1 cellular context compared by ENCODE assay signal in the genomic region with DNA sequence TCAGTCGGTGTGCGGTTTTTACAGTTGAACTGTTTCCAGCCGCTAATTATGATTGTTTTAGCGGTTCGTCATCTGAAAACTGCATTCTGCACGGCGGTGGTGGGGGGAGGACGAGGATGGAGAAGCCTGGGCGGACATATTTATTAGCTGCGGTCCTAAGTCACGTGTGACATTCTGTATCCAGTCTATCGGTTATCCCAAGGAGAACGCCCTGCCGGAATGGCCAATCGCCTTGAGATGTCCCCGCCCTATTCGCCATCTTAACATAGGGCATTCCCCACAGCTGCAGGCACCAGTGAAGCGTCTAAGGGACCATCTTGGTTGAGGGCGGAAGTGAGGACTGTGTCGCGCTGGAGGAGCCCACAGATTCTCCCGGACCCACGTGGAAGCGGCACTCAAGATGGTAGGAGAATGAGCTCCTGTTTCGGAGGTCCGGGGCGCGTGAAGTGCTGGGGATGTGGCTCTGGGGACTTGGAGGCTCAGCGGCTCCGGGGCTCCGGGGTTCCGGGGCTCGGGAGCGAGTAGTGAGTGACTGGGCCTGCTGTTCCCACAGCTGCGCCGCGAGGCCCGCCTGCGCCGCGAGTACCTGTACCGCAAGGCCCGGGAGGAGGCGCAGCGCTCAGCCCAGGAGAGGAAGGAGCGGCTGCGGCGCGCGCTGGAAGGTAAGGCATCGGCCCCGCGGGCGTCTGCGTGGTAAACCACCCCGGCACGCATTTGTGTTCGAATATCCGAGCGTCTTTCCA.
TF ChIP-seq lines count a peak whose summit lies in the region.

A gene with protein sequence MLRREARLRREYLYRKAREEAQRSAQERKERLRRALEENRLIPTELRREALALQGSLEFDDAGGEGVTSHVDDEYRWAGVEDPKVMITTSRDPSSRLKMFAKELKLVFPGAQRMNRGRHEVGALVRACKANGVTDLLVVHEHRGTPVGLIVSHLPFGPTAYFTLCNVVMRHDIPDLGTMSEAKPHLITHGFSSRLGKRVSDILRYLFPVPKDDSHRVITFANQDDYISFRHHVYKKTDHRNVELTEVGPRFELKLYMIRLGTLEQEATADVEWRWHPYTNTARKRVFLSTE (plus strand): TSS at position 365 of the 743 bp plus-strand sequence. CDS start 36 bp downstream, at position 401.

TF ChIP-seq in K562, 482 proteins besides CTCF, POLR2A, EP300 and RAD21 (continued from another document and continues in another):
- TF ChIP-seq, protein P1, sequence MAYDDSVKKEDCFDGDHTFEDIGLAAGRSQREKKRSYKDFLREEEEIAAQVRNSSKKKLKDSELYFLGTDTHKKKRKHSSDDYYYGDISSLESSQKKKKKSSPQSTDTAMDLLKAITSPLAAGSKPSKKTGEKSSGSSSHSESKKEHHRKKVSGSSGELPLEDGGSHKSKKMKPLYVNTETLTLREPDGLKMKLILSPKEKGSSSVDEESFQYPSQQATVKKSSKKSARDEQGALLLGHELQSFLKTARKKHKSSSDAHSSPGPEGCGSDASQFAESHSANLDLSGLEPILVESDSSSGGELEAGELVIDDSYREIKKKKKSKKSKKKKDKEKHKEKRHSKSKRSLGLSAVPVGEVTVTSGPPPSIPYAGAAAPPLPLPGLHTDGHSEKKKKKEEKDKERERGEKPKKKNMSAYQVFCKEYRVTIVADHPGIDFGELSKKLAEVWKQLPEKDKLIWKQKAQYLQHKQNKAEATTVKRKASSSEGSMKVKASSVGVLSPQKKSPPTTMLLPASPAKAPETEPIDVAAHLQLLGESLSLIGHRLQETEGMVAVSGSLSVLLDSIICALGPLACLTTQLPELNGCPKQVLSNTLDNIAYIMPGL (CRISPR knock-in tag; IDR thresholded peaks at IDR 0.05): peak; percentile 42; the same call in 1 of the 2 replicates
- TF ChIP-seq ZNF239 (CRISPR knock-in tag; IDR thresholded peaks at IDR 0.05) (0 out of 2 replicates have a peak, but pooled peaks have one; percentile 24), U2AF2 (optimal IDR thresholded peaks at IDR 0.05; ENCODE audit: low read depth, low read length) (no peak), CAMTA2 (CRISPR knock-in tag; conservative IDR thresholded peaks at IDR 0.05) (no peak), SMC3 (conservative IDR thresholded peaks at IDR 0.05; ENCODE audit: insufficient read depth, low read depth, low read length) (no peak), RFX1 (IDR thresholded peaks at IDR 0.05) (no peak), ZFP36 (IDR thresholded peaks at IDR 0.05; ENCODE audit: low read depth, low read length, partially characterized antibody) (peak; percentile 4), ZNF583 (CRISPR knock-in tag; IDR thresholded peaks at IDR 0.05) (no peak), ZNF431 (CRISPR knock-in tag; IDR thresholded peaks at IDR 0.05) (no peak), SRSF1 (IDR thresholded peaks at IDR 0.05; ENCODE audit: low read depth, low read length) (no peak), SRSF9 (IDR thresholded peaks at IDR 0.05; ENCODE audit: borderline replicate concordance, low read depth, low read length) (no peak), NFE2 (IDR thresholded peaks at IDR 0.05; ENCODE audit: low read depth) (no peak), SAFB (IDR thresholded peaks at IDR 0.05; ENCODE audit: borderline replicate concordance, low read depth, low read length) (peak; percentile 70; the same call in 1 of the 2 replicates), HCFC1 (IDR thresholded peaks at IDR 0.05; ENCODE audit: low read depth, low read length) (peak; percentile 92), ETS2 (tag; IDR thresholded peaks at IDR 0.05; ENCODE audit: borderline replicate concordance, poor library complexity, severe bottlenecking) (no peak), JUN (IDR thresholded peaks at IDR 0.05; ENCODE audit: borderline replicate concordance, low read depth, low read length) (peak; percentile 50; the same call in 1 of the 2 replicates), JUN (CRISPR knock-in tag; IDR thresholded peaks at IDR 0.05; ENCODE audit: borderline replicate concordance) (no peak), PPARD (CRISPR knock-in tag; IDR thresholded peaks at IDR 0.05) (no peak), ZNF274 (IDR thresholded peaks at IDR 0.05; ENCODE audit: borderline replicate concordance, low read depth, low read length) (no peak), SOX6 (IDR thresholded peaks at IDR 0.05) (no peak), RBFOX2 (IDR thresholded peaks at IDR 0.05; ENCODE audit: low read depth, low read length) (peak; percentile 87), ZSCAN32 (CRISPR knock-in tag; IDR thresholded peaks at IDR 0.05) (no peak), GATAD2A (IDR thresholded peaks at IDR 0.05) (no peak), CEBPB (tag; IDR thresholded peaks at IDR 0.05) (no peak), TAF7 (tag; IDR thresholded peaks at IDR 0.05) (peak; percentile 37; the same call in 1 of the 2 replicates)
- TF ChIP-seq, protein P2, sequence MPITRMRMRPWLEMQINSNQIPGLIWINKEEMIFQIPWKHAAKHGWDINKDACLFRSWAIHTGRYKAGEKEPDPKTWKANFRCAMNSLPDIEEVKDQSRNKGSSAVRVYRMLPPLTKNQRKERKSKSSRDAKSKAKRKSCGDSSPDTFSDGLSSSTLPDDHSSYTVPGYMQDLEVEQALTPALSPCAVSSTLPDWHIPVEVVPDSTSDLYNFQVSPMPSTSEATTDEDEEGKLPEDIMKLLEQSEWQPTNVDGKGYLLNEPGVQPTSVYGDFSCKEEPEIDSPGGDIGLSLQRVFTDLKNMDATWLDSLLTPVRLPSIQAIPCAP (CRISPR knock-in tag; IDR thresholded peaks at IDR 0.05; ENCODE audit: borderline replicate concordance): no peak
- TF ChIP-seq, protein P3, sequence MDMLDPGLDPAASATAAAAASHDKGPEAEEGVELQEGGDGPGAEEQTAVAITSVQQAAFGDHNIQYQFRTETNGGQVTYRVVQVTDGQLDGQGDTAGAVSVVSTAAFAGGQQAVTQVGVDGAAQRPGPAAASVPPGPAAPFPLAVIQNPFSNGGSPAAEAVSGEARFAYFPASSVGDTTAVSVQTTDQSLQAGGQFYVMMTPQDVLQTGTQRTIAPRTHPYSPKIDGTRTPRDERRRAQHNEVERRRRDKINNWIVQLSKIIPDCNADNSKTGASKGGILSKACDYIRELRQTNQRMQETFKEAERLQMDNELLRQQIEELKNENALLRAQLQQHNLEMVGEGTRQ (CRISPR knock-in tag; IDR thresholded peaks at IDR 0.05): peak; percentile 91
- TF ChIP-seq, protein P4, sequence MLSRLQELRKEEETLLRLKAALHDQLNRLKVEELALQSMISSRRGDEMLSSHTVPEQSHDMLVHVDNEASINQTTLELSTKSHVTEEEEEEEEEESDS (CRISPR knock-in tag; IDR thresholded peaks at IDR 0.05): no peak
- TF ChIP-seq, protein P5, sequence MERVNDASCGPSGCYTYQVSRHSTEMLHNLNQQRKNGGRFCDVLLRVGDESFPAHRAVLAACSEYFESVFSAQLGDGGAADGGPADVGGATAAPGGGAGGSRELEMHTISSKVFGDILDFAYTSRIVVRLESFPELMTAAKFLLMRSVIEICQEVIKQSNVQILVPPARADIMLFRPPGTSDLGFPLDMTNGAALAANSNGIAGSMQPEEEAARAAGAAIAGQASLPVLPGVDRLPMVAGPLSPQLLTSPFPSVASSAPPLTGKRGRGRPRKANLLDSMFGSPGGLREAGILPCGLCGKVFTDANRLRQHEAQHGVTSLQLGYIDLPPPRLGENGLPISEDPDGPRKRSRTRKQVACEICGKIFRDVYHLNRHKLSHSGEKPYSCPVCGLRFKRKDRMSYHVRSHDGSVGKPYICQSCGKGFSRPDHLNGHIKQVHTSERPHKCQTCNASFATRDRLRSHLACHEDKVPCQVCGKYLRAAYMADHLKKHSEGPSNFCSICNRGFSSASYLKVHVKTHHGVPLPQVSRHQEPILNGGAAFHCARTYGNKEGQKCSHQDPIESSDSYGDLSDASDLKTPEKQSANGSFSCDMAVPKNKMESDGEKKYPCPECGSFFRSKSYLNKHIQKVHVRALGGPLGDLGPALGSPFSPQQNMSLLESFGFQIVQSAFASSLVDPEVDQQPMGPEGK (CRISPR knock-in tag; IDR thresholded peaks at IDR 0.05; ENCODE audit: borderline replicate concordance): no peak
- TF ChIP-seq, protein P6, sequence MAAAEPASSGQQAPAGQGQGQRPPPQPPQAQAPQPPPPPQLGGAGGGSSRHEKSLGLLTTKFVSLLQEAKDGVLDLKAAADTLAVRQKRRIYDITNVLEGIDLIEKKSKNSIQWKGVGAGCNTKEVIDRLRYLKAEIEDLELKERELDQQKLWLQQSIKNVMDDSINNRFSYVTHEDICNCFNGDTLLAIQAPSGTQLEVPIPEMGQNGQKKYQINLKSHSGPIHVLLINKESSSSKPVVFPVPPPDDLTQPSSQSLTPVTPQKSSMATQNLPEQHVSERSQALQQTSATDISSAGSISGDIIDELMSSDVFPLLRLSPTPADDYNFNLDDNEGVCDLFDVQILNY (CRISPR knock-in tag; IDR thresholded peaks at IDR 0.05): no peak
- TF ChIP-seq, protein P7, sequence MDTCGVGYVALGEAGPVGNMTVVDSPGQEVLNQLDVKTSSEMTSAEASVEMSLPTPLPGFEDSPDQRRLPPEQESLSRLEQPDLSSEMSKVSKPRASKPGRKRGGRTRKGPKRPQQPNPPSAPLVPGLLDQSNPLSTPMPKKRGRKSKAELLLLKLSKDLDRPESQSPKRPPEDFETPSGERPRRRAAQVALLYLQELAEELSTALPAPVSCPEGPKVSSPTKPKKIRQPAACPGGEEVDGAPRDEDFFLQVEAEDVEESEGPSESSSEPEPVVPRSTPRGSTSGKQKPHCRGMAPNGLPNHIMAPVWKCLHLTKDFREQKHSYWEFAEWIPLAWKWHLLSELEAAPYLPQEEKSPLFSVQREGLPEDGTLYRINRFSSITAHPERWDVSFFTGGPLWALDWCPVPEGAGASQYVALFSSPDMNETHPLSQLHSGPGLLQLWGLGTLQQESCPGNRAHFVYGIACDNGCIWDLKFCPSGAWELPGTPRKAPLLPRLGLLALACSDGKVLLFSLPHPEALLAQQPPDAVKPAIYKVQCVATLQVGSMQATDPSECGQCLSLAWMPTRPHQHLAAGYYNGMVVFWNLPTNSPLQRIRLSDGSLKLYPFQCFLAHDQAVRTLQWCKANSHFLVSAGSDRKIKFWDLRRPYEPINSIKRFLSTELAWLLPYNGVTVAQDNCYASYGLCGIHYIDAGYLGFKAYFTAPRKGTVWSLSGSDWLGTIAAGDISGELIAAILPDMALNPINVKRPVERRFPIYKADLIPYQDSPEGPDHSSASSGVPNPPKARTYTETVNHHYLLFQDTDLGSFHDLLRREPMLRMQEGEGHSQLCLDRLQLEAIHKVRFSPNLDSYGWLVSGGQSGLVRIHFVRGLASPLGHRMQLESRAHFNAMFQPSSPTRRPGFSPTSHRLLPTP (IDR thresholded peaks at IDR 0.05; ENCODE audit: borderline replicate concordance, extremely low read depth, insufficient read length): no peak
- TF ChIP-seq, protein P8, sequence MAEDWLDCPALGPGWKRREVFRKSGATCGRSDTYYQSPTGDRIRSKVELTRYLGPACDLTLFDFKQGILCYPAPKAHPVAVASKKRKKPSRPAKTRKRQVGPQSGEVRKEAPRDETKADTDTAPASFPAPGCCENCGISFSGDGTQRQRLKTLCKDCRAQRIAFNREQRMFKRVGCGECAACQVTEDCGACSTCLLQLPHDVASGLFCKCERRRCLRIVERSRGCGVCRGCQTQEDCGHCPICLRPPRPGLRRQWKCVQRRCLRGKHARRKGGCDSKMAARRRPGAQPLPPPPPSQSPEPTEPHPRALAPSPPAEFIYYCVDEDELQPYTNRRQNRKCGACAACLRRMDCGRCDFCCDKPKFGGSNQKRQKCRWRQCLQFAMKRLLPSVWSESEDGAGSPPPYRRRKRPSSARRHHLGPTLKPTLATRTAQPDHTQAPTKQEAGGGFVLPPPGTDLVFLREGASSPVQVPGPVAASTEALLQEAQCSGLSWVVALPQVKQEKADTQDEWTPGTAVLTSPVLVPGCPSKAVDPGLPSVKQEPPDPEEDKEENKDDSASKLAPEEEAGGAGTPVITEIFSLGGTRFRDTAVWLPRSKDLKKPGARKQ (CRISPR knock-in tag; IDR thresholded peaks at IDR 0.05): no peak
- TF ChIP-seq, protein P9, sequence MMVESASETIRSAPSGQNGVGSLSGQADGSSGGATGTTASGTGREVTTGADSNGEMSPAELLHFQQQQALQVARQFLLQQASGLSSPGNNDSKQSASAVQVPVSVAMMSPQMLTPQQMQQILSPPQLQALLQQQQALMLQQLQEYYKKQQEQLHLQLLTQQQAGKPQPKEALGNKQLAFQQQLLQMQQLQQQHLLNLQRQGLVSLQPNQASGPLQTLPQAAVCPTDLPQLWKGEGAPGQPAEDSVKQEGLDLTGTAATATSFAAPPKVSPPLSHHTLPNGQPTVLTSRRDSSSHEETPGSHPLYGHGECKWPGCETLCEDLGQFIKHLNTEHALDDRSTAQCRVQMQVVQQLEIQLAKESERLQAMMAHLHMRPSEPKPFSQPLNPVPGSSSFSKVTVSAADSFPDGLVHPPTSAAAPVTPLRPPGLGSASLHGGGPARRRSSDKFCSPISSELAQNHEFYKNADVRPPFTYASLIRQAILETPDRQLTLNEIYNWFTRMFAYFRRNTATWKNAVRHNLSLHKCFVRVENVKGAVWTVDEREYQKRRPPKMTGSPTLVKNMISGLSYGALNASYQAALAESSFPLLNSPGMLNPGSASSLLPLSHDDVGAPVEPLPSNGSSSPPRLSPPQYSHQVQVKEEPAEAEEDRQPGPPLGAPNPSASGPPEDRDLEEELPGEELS (CRISPR knock-in tag; IDR thresholded peaks at IDR 0.05; ENCODE audit: borderline replicate concordance): no peak
- TF ChIP-seq, protein P10, sequence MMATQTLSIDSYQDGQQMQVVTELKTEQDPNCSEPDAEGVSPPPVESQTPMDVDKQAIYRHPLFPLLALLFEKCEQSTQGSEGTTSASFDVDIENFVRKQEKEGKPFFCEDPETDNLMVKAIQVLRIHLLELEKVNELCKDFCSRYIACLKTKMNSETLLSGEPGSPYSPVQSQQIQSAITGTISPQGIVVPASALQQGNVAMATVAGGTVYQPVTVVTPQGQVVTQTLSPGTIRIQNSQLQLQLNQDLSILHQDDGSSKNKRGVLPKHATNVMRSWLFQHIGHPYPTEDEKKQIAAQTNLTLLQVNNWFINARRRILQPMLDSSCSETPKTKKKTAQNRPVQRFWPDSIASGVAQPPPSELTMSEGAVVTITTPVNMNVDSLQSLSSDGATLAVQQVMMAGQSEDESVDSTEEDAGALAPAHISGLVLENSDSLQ (IDR thresholded peaks at IDR 0.05): peak; percentile 44
- TF ChIP-seq, protein P11, sequence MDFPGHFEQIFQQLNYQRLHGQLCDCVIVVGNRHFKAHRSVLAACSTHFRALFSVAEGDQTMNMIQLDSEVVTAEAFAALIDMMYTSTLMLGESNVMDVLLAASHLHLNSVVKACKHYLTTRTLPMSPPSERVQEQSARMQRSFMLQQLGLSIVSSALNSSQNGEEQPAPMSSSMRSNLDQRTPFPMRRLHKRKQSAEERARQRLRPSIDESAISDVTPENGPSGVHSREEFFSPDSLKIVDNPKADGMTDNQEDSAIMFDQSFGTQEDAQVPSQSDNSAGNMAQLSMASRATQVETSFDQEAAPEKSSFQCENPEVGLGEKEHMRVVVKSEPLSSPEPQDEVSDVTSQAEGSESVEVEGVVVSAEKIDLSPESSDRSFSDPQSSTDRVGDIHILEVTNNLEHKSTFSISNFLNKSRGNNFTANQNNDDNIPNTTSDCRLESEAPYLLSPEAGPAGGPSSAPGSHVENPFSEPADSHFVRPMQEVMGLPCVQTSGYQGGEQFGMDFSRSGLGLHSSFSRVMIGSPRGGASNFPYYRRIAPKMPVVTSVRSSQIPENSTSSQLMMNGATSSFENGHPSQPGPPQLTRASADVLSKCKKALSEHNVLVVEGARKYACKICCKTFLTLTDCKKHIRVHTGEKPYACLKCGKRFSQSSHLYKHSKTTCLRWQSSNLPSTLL (IDR thresholded peaks at IDR 0.05): peak; percentile 100
- TF ChIP-seq, protein P12, sequence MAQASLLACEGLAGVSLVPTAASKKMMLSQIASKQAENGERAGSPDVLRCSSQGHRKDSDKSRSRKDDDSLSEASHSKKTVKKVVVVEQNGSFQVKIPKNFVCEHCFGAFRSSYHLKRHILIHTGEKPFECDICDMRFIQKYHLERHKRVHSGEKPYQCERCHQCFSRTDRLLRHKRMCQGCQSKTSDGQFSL (CRISPR knock-in tag; IDR thresholded peaks at IDR 0.05): 0 out of 2 replicates have a peak, but pooled peaks have one; percentile 7
- TF ChIP-seq, protein P12 (tag; IDR thresholded peaks at IDR 0.05): no peak; a peak in 1 of 4 replicates
